In genomic region chr13:22965858-22966239, GRCh38 we compare ENCODE assay signal across 5 cellular contexts.
DNase-seq lines count a peak whose midpoint lies in the region; ATAC-seq, FAIRE-seq and TF ChIP-seq lines count a peak whose summit lies in the region.
"Not testable (repeated sequence)": the region's sequence is repeated elsewhere in the genome, so short reads cannot be mapped to it uniquely, and the experiment has no call there.

No MANE protein-coding gene starts in this region.

- TF ChIP-seq RAD21 in GM12878 (IDR thresholded peaks at IDR 0.05; ENCODE audit: insufficient read depth, low read depth, low read length), result not testable (repeated sequence)

- not testable (repeated sequence) for TF ChIP-seq POLR2A in GM12878 (IDR thresholded peaks at IDR 0.05; ENCODE audit: low read depth, low read length); esophagus muscularis mucosa (IDR thresholded peaks at IDR 0.05; ENCODE audit: low read depth)

- in situ Hi-C loops in Caki2 (cut with HindIII; ENCODE audit: low pct_unique_long_range_greater_than_20kb, low sequenced_read_pairs); GM12878 (cut with MboI): not testable (repeated sequence)

- DNase-seq in Caki2 (ENCODE audit: low read depth) (peak; percentile 43), esophagus muscularis mucosa (ENCODE audit: extremely low spot score) (peak; percentile 57), kidney tubule cell (ENCODE audit: low spot score) (peak; percentile 9), osteocyte (ENCODE audit: extremely low spot score, unreplicated experiment) (peak; percentile 64)
- not testable (repeated sequence) for DNase-seq in GM12878 (ENCODE audit: low read depth, low spot score)

- not testable (repeated sequence) for H3K9me3 ChIP-seq in GM12878 (replicated peaks; ENCODE audit: control insufficient read depth, insufficient read depth, low read length); esophagus muscularis mucosa

- FAIRE-seq in GM12878 (lab: Jason Lieb, UNC), result not testable (repeated sequence)

- CTCF ChIA-PET in GM12878 (lab: Yijun Ruan, JAX), result not testable (repeated sequence)

- not testable (repeated sequence) for TF ChIP-seq EP300 in GM12878 (IDR thresholded peaks at IDR 0.05; ENCODE audit: borderline replicate concordance in 1 of 2, control insufficient read depth in 1 of 2, low read depth in 2 of 2, low read length in 2 of 2); esophagus muscularis mucosa (IDR thresholded peaks at IDR 0.05)

- not testable (repeated sequence) for H3K4me3 ChIP-seq in GM12878, esophagus muscularis mucosa

- not testable (repeated sequence) for H3K27me3 Mint-ChIP-seq in osteocyte (ENCODE audit: unreplicated experiment)

- not testable (repeated sequence) for H4K20me1 ChIP-seq in GM12878 (ENCODE audit: control insufficient read depth, insufficient read depth)

- not testable (repeated sequence) for H3K4me3 Mint-ChIP-seq in osteocyte (ENCODE audit: unreplicated experiment)

- not testable (repeated sequence) for H3K36me3 ChIP-seq in GM12878 (ENCODE audit: control insufficient read depth in 2 of 2, insufficient read depth in 2 of 2, low read length in 1 of 2); esophagus muscularis mucosa

- not testable (repeated sequence) for H3K27ac Mint-ChIP-seq in osteocyte (ENCODE audit: unreplicated experiment)

- intact Hi-C loops in GM12878 (cut with micrococcal nuclease; ENCODE audit: unreplicated experiment); esophagus muscularis mucosa (cut with DNase I): not testable (repeated sequence)

- not testable (repeated sequence) for H3K36me3 Mint-ChIP-seq in osteocyte (ENCODE audit: unreplicated experiment)

- not testable (repeated sequence) for BruUV-seq in GM12878 (replicated peaks; lab: Mats Ljungman, UMichigan)

- not testable (repeated sequence) for H3K9me3 Mint-ChIP-seq in osteocyte (ENCODE audit: unreplicated experiment)

- ATAC-seq in GM12878, result peak; percentile 27; the same call in 1 of the 3 replicates

- not testable (repeated sequence) for H3K27ac ChIP-seq in GM12878 (ENCODE audit: control insufficient read depth, insufficient read depth); esophagus muscularis mucosa (replicated peaks in 1 of 4)

- POLR2A ChIA-PET in GM12878 (lab: Charles Lee), result not testable (repeated sequence)

- H2AFZ ChIP-seq in GM12878 (ENCODE audit: control insufficient read depth, low read depth, low read length), result not testable (repeated sequence)

- not testable (repeated sequence) for H3K4me1 Mint-ChIP-seq in osteocyte (ENCODE audit: unreplicated experiment)

- SMC1A ChIA-PET in GM12878 (lab: Charles Lee; ENCODE audit: uncharacterized antibody, unreplicated experiment), result not testable (repeated sequence)

- RAD21 ChIA-PET in GM12878 (lab: Charles Lee; ENCODE audit: unreplicated experiment), result not testable (repeated sequence)

- H3K4me1 ChIP-seq in GM12878 (ENCODE audit: control insufficient read depth, insufficient read depth, low read length); esophagus muscularis mucosa: not testable (repeated sequence)

- H3K79me2 ChIP-seq in GM12878 (ENCODE audit: control insufficient read depth, insufficient read depth, low read length), result not testable (repeated sequence)

- not testable (repeated sequence) for H3K27me3 ChIP-seq in GM12878 (replicated peaks in 1 of 2; ENCODE audit: control insufficient read depth in 2 of 2, insufficient read depth in 2 of 2, low read length in 1 of 2); esophagus muscularis mucosa

- 24% methylated on average over 5 of the region's 8 CpGs for WGBS in GM12878 (ENCODE audit: insufficient coverage, insufficient replicate concordance, low lambda C conversion rate, missing lambda C conversion rate)
- WGBS in esophagus muscularis mucosa, result 80% methylated on average over 2 of the region's 8 CpGs

- not testable (repeated sequence) for H3K4me2 ChIP-seq in GM12878 (ENCODE audit: control insufficient read depth, insufficient read depth)

- not testable (repeated sequence) for TF ChIP-seq CTCF in GM12878 (IDR thresholded peaks at IDR 0.05 in 2 of 3, conservative IDR thresholded peaks at IDR 0.05 in 1 of 3; ENCODE audit: control insufficient read depth in 2 of 3, extremely low read depth in 1 of 3, insufficient read depth in 1 of 3, low read depth in 3 of 3, low read length in 3 of 3); esophagus muscularis mucosa (IDR thresholded peaks at IDR 0.05); osteocyte (IDR thresholded peaks at IDR 0.05)

- H3K9ac ChIP-seq in GM12878 (ENCODE audit: control insufficient read depth, insufficient read depth, low read length), result not testable (repeated sequence)
